ENCODE assay signal across 9 cellular contexts in the genomic region with DNA sequence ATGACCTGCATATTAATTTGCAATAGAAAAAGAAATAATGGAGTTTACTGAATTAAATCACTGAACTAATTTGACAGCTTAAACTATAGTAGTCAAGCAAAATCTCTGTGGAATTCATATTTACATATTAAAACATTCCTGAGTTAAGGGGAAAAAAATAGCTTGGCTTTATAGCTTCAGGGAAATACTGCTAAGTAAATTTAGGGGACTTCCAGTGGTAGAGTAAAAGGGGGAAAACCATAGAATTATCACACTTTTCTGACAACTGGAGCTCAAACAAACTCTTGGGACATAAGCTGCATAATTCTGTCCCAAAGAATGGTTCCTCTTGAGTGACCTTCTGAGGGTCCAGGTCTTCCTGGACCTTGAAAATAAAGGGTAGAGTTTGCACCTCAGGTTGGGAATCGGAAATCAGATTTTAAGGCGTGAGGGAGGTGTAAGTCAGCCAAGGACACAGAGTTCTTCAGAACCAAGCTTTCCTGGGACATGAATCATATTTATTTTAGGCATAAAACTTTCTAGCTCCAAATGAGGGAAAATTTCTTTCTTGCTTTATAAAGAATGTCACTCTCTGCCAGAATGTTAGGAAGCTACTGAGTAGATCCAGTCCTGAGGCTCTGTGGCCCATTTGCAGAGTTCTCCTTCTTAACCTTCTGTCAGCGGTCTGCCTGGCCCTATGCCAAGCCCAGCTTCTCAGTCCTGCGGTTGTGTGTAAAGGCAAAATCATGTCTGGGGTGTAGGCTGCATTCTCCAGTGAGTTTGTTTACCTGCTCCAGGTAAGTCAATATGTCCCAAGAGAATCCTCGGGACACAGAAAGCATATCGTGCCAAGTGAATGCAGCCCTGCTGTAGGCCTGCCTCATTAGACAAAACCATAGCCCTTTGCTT. TPM values are rescaled to one million over a fixed set of nuclear protein-coding genes. Genes with fewer than 3 reads are reported as not detected.
DNase-seq lines count a peak whose midpoint lies in the region; ATAC-seq and TF ChIP-seq lines count a peak whose summit lies in the region.
"Had no signal": no experiment of that assay in that cellular context is flagged by ENCODE, and none has a peak within 500 bp of the region (broad histone marks: within the 10 kb centered on the region; RNA-seq: fewer than 3 reads in every experiment).

No MANE protein-coding gene starts in this region.

- intact Hi-C loops in left ventricle myocardium superior (cut with micrococcal nuclease) = loop anchor here (10.0 kb wide), 1 partner anchor 50 kb away; a partner anchor contains a TSS
- intact Hi-C loops in CD14-positive monocyte (cut with micrococcal nuclease) = no loop called here

- H3K9me3 Mint-ChIP-seq in effector memory CD8-positive, alpha-beta T cell = no peaks in the 10 kb centered on the region
- no peaks in the 10 kb centered on the region for H3K9me3 Mint-ChIP-seq in CD14-positive monocyte
- no peaks in the 10 kb centered on the region for H3K9me3 Mint-ChIP-seq in activated CD4-positive, alpha-beta memory T cell treated with anti-CD3 and anti-CD28 coated beads, Interleukin-2, amount 10 ng/mL, durations not matched to agents 7 days and 5 days

- H3K36me3 ChIP-seq in SK-N-MC (ENCODE audit: insufficient read depth, low read length) = no peaks in the 10 kb centered on the region
- H3K36me3 ChIP-seq: neural progenitor cell had no signal

- CTCF ChIA-PET in activated CD4-positive, alpha-beta memory T cell treated with anti-CD3 and anti-CD28 coated beads, Interleukin-2, amount 10 ng/mL, durations not matched to agents 7 days and 5 days (lab: Charles Lee) = interaction anchor here (1.0 to 3.4 kb wide), 2 partner anchors 9 to 99 kb away, joined by 4 to 19 read pairs; no protein-coding TSS in a partner anchor

- H3K27ac Mint-ChIP-seq in effector memory CD8-positive, alpha-beta T cell = no peak overlapping the region
- H3K27ac Mint-ChIP-seq in CD14-positive monocyte = peak overlapping the region in 1 of 7 donors; percentile 23
- no peak overlapping the region for H3K27ac Mint-ChIP-seq in activated CD4-positive, alpha-beta memory T cell treated with anti-CD3 and anti-CD28 coated beads, Interleukin-2, amount 10 ng/mL, durations not matched to agents 7 days and 5 days
- H3K27ac Mint-ChIP-seq: neural progenitor cell had no signal

- peaks cover 4 to 5% of the 10 kb centered on the region in 2 donors for H3K4me1 Mint-ChIP-seq in effector memory CD8-positive, alpha-beta T cell (ENCODE audit: low read depth in 2 of 2)
- peaks cover 14% of the 10 kb centered on the region for H3K4me1 Mint-ChIP-seq in CD14-positive monocyte
- peaks cover 10% of the 10 kb centered on the region for H3K4me1 Mint-ChIP-seq in activated CD4-positive, alpha-beta memory T cell treated with anti-CD3 and anti-CD28 coated beads, Interleukin-2, amount 10 ng/mL, durations not matched to agents 7 days and 5 days
- H3K4me1 Mint-ChIP-seq: neural progenitor cell had no signal

- H3K9me3 ChIP-seq in SK-N-MC (ENCODE audit: low read depth, low read length) = no peaks in the 10 kb centered on the region

- no peak overlapping the region for H3K4me3 Mint-ChIP-seq in effector memory CD8-positive, alpha-beta T cell
- peak overlapping the region in 1 of 2 donors; percentile 47 for H3K4me3 Mint-ChIP-seq in CD14-positive monocyte
- H3K4me3 Mint-ChIP-seq in activated CD4-positive, alpha-beta memory T cell treated with anti-CD3 and anti-CD28 coated beads, Interleukin-2, amount 10 ng/mL, durations not matched to agents 7 days and 5 days = no peak overlapping the region
- H3K4me3 Mint-ChIP-seq: neural progenitor cell had no signal

- H3K9ac ChIP-seq in SK-N-MC (ENCODE audit: insufficient read length) = peak overlapping the region; percentile 35
- H3K9ac ChIP-seq: neural progenitor cell had no signal

- peak; percentile 76 for ATAC-seq in left ventricle myocardium superior
- no peak for ATAC-seq in effector memory CD8-positive, alpha-beta T cell (replicated peaks)

- peaks cover 6% of the 10 kb centered on the region for H3K36me3 Mint-ChIP-seq in effector memory CD8-positive, alpha-beta T cell (ENCODE audit: insufficient read depth)
- no peaks in the 10 kb centered on the region for H3K36me3 Mint-ChIP-seq in CD14-positive monocyte
- no peaks in the 10 kb centered on the region for H3K36me3 Mint-ChIP-seq in activated CD4-positive, alpha-beta memory T cell treated with anti-CD3 and anti-CD28 coated beads, Interleukin-2, amount 10 ng/mL, durations not matched to agents 7 days and 5 days (ENCODE audit: low read depth)
- H3K36me3 Mint-ChIP-seq: neural progenitor cell had no signal

- peak overlapping the region; percentile 82 for H3K27ac ChIP-seq in SK-N-MC
- H3K27ac ChIP-seq: neural progenitor cell had no signal

- TF ChIP-seq CTCF in LNCaP clone FGC (IDR thresholded peaks at IDR 0.05; ENCODE audit: control insufficient read depth, extremely low read depth, insufficient read depth) (no peak), CD14-positive monocyte (IDR thresholded peaks at IDR 0.05) (no peak)

- H3K27me3 Mint-ChIP-seq in effector memory CD8-positive, alpha-beta T cell = peaks cover 31% of the 10 kb centered on the region in 2 donors
- H3K27me3 Mint-ChIP-seq in CD14-positive monocyte (ENCODE audit: low read depth in 3 of 3) = peaks cover 0 to 3% (median 2%) of the 10 kb centered on the region in 3 donors
- H3K27me3 Mint-ChIP-seq in activated CD4-positive, alpha-beta memory T cell treated with anti-CD3 and anti-CD28 coated beads, Interleukin-2, amount 10 ng/mL, durations not matched to agents 7 days and 5 days = peaks cover 21% of the 10 kb centered on the region

- POLR2A ChIA-PET in activated CD4-positive, alpha-beta memory T cell treated with anti-CD3 and anti-CD28 coated beads, Interleukin-2, amount 10 ng/mL, durations not matched to agents 7 days and 5 days (lab: Charles Lee) = no interaction called here

- no peak overlapping the region for H3K4me3 ChIP-seq in LNCaP clone FGC (ENCODE audit: low read depth, low read length)
- peak overlapping the region; percentile 51 for H3K4me3 ChIP-seq in SK-N-MC
- H3K4me3 ChIP-seq: neural progenitor cell had no signal

- DNase-seq in LNCaP clone FGC (ENCODE audit: low read depth) = peak; percentile 94
- no peak for DNase-seq in SK-N-MC (ENCODE audit: low read depth, low spot score)
- peak; percentile 76 for DNase-seq in left ventricle myocardium superior
- peak; percentile 6 for DNase-seq in stromal cell of bone marrow (ENCODE audit: low read depth)
- no peak for DNase-seq in effector memory CD8-positive, alpha-beta T cell
- no peak for DNase-seq in SIG-M5 treated with dmso at 0.1 percent for 504 hours (lab: John Stamatoyannopoulos, UW; ENCODE audit: unreplicated experiment)
- DNase-seq in CD14-positive monocyte (ENCODE audit: low spot score) = no peak
- no peak for DNase-seq in activated CD4-positive, alpha-beta memory T cell treated with anti-CD3 and anti-CD28 coated beads, Interleukin-2, amount 10 ng/mL, durations not matched to agents 7 days and 5 days

RNA-seq across cellular contexts. Expression of a gene that starts 28.9 kb away (rescaled TPM):
- total RNA-seq in left ventricle myocardium superior = 294 TPM
- polyA plus RNA-seq in CD14-positive monocyte = 100 to 1,000 TPM; 171 to 264 TPM
- 100 to 1,000 TPM; 244 to 246 TPM for total RNA-seq in activated CD4-positive, alpha-beta memory T cell treated with anti-CD3 and anti-CD28 coated beads, Interleukin-2, amount 10 ng/mL, durations not matched to agents 7 days and 5 days

RNA-seq across cellular contexts. Expression of a gene that starts 52.4 kb away (rescaled TPM):
- total RNA-seq in left ventricle myocardium superior = 10.3 TPM
- polyA plus RNA-seq in CD14-positive monocyte = 10 to 100 TPM; 17.6 to 26.4 TPM
- total RNA-seq in activated CD4-positive, alpha-beta memory T cell treated with anti-CD3 and anti-CD28 coated beads, Interleukin-2, amount 10 ng/mL, durations not matched to agents 7 days and 5 days = 10 to 100 TPM; 48.7 to 50.4 TPM

Comparison
In these comparisons a context has a peak if more than half of its experiments do, and no peak if none do; other contexts are left out.
1. DNase-seq: peak in LNCaP clone FGC (single experiment), left ventricle myocardium superior (single experiment) and stromal cell of bone marrow (single experiment); none in SK-N-MC (single experiment), effector memory CD8-positive, alpha-beta T cell (0 of 3), SIG-M5 treated with dmso at 0.1 percent for 504 hours (single experiment), CD14-positive monocyte (single experiment) and activated CD4-positive, alpha-beta memory T cell treated with anti-CD3 and anti-CD28 coated beads, Interleukin-2, amount 10 ng/mL, durations not matched to agents 7 days and 5 days (single experiment).